8 cellular contexts compared by ENCODE assay signal in genomic region chr20:47274449-47275108, GRCh38.
DNase-seq lines count a peak whose midpoint lies in the region; ATAC-seq and TF ChIP-seq lines count a peak whose summit lies in the region.

No MANE protein-coding gene starts in this region.

- H3K36me3 ChIP-seq in GM23338 (ENCODE audit: insufficient read depth) (peaks cover 24% of the 10 kb centered on the region), MG63 (peaks cover 47% of the 10 kb centered on the region), adrenal gland (replicated peaks in 1 of 2) (peaks cover 0 to 23% of the 10 kb centered on the region in 2 donors)

- DNase-seq in GM04503 (ENCODE audit: low read depth) = peak; percentile 94
- no peak for DNase-seq in GM23338 (ENCODE audit: low spot score)
- DNase-seq in MG63 = peak; percentile 63
- peak in 3 of 7 donors; percentile 27 to 45 (median 28) for DNase-seq in adrenal gland
- DNase-seq in hepatic stellate cell (ENCODE audit: low spot score) = peak; percentile 95
- peak; percentile 13 for DNase-seq in stimulated activated CD4-positive, alpha-beta T cell treated with anti-CD3 and anti-CD28 coated beads, Interleukin-2, amount 100 ng/mL, for 48 hours
- no peak for DNase-seq in SKM-1 treated with dmso at 0.1 percent for 144 hours (lab: John Stamatoyannopoulos, UW; ENCODE audit: unreplicated experiment)
- no peak for DNase-seq in cerebellar cortex (ENCODE audit: low spot score)

- H3K9me3 ChIP-seq in MG63 (no peaks in the 10 kb centered on the region), adrenal gland (replicated peaks in 1 of 3) (no peaks in the 10 kb centered on the region)

- H3K79me2 ChIP-seq in GM23338 (replicated peaks; ENCODE audit: insufficient read depth) = peaks cover 89% of the 10 kb centered on the region

- H3K36me3 Mint-ChIP-seq in GM23338 (ENCODE audit: low read depth) = peaks cover 89% of the 10 kb centered on the region

- H3K27me3 ChIP-seq in GM23338 (ENCODE audit: insufficient read depth) (no peaks in the 10 kb centered on the region), MG63 (no peaks in the 10 kb centered on the region), adrenal gland (no peaks in the 10 kb centered on the region)

- no peak for ATAC-seq in GM23338

- peaks cover 32% of the 10 kb centered on the region for H3K4me1 Mint-ChIP-seq in GM23338

- H4K20me1 ChIP-seq in GM23338 (replicated peaks; ENCODE audit: insufficient read depth) = peaks cover 6% of the 10 kb centered on the region; the same call in 1 of the 2 replicates

- H3K4me2 ChIP-seq in GM23338 = no peak overlapping the region

- H2AFZ ChIP-seq in GM23338 = no peak overlapping the region

- H3K4me1 ChIP-seq in GM23338 (ENCODE audit: insufficient read depth) (0 out of 2 replicates have a peak, but pooled peaks cover 5% of the 10 kb centered on the region), adrenal gland (replicated peaks in 1 of 2) (peaks cover 45 to 70% of the 10 kb centered on the region in 2 donors)

- TF ChIP-seq CTCF in GM23338 (conservative IDR thresholded peaks at IDR 0.05; ENCODE audit: low read depth in 2 of 2) (no peak), adrenal gland (IDR thresholded peaks at IDR 0.05) (no peak)

- H3F3A ChIP-seq in GM23338 (replicated peaks; ENCODE audit: low read depth) = peaks cover 44% of the 10 kb centered on the region

- peaks cover 14% of the 10 kb centered on the region for H3K27me3 Mint-ChIP-seq in GM23338 (ENCODE audit: insufficient read depth, low read depth, poor library complexity)

- H3K4me3 Mint-ChIP-seq in GM23338 = no peak overlapping the region

- TF ChIP-seq POLR2A in adrenal gland (IDR thresholded peaks at IDR 0.05) = peak in 1 of 2 donors; percentile 77

- no peaks in the 10 kb centered on the region for H3K9me3 Mint-ChIP-seq in GM23338

- H3K27ac Mint-ChIP-seq in GM23338 = peak overlapping the region; percentile 78

- intact Hi-C loops in adrenal gland (cut with DNase I) = loop anchor here (5.0 kb wide), 2 partner anchors 88 to 108 kb away; no protein-coding TSS in a partner anchor

- no peaks in the 10 kb centered on the region for H3K9me2 ChIP-seq in GM23338 (ENCODE audit: insufficient read depth)

- WGBS in adrenal gland, 4 donors = 10 to 17% (median 15%) methylated on average over 3 of the region's 3 CpGs

- peak overlapping the region; percentile 61 for H3K27ac ChIP-seq in GM23338 (ENCODE audit: low read depth)
- H3K27ac ChIP-seq in adrenal gland = peak overlapping the region; percentile 76 to 85 (median 80)

- H3K4me3 ChIP-seq in GM23338 (no peak overlapping the region), MG63 (no peak overlapping the region), adrenal gland (no peak overlapping the region)

TF ChIP-seq in GM23338, 12 proteins besides CTCF, POLR2A, EP300 and RAD21 (continues in another document):
- TF ChIP-seq ETS1 (IDR thresholded peaks at IDR 0.05) (no peak), ZNF462 (CRISPR knock-in tag; IDR thresholded peaks at IDR 0.05) (no peak), EZH2 (IDR thresholded peaks at IDR 0.05; ENCODE audit: low read depth, unreplicated experiment) (no peak), NANOG (IDR thresholded peaks at IDR 0.05; ENCODE audit: borderline replicate concordance) (no peak), REST (IDR thresholded peaks at IDR 0.05; ENCODE audit: unreplicated experiment) (no peak), ZNF331 (CRISPR knock-in tag; IDR thresholded peaks at IDR 0.05; ENCODE audit: low read depth) (no peak), EZH2phosphoT487 (IDR thresholded peaks at IDR 0.05; ENCODE audit: unreplicated experiment) (no peak), CREB1 (CRISPR knock-in tag; IDR thresholded peaks at IDR 0.05; ENCODE audit: low read depth) (no peak), POLR2AphosphoS5 (IDR thresholded peaks at IDR 0.05; ENCODE audit: low read depth) (no peak)

Comparison
In these comparisons a context has a peak if more than half of its experiments do, and no peak if none do; other contexts are left out.
1. DNase-seq: peak in GM04503 (single experiment), MG63 (single experiment), hepatic stellate cell (single experiment) and stimulated activated CD4-positive, alpha-beta T cell treated with anti-CD3 and anti-CD28 coated beads, Interleukin-2, amount 100 ng/mL, for 48 hours (2 of 2); none in GM23338 (single experiment), SKM-1 treated with dmso at 0.1 percent for 144 hours (single experiment) and cerebellar cortex (single experiment).